ENCODE assay signal across 8 cellular contexts in genomic region chr1:244047739-244048565, GRCh38. TPM values are rescaled to one million over a fixed set of nuclear protein-coding genes. Genes with fewer than 3 reads are reported as not detected.
DNase-seq lines count a peak whose midpoint lies in the region; ATAC-seq and TF ChIP-seq lines count a peak whose summit lies in the region.

No MANE protein-coding gene starts in this region.

- TF ChIP-seq POLR2A in ovary (IDR thresholded peaks at IDR 0.05) (peak; percentile 95), thyroid gland (IDR thresholded peaks at IDR 0.05) (peak; percentile 88 to 98)

- H3K9me3 ChIP-seq in ovary (no peaks in the 10 kb centered on the region), thyroid gland (no peaks in the 10 kb centered on the region)

- ATAC-seq in HG02678 (IDR thresholded peaks at IDR 0.05; ENCODE audit: unreplicated experiment) (peak; percentile 73), Right ventricle myocardium inferior (peak; percentile 98)
- ATAC-seq in activated naive CD8-positive, alpha-beta T cell treated with anti-CD3 and anti-CD28 coated beads, Interleukin-2, amount 10 ng/mL, durations not matched to agents 7 days and 5 days (ENCODE audit: low read depth), result peak; percentile 90

- H3K4me3 Mint-ChIP-seq in activated naive CD8-positive, alpha-beta T cell treated with anti-CD3 and anti-CD28 coated beads, Interleukin-2, amount 10 ng/mL, durations not matched to agents 7 days and 5 days, result peak overlapping the region; percentile 94

- H3K27me3 ChIP-seq in ovary (no peaks in the 10 kb centered on the region), thyroid gland (no peaks in the 10 kb centered on the region)

- H3K9me3 Mint-ChIP-seq in activated naive CD8-positive, alpha-beta T cell treated with anti-CD3 and anti-CD28 coated beads, Interleukin-2, amount 10 ng/mL, durations not matched to agents 7 days and 5 days, result no peaks in the 10 kb centered on the region

- WGBS in ovary, 3 donors, result 0% methylated on average over 58 to 81 of the region's 81 CpGs
- WGBS in thyroid gland, 2 donors, result 0% methylated on average over 33 of the region's 81 CpGs; no CpG with 5 or more reads in 1 of the 2 donors

- H3K4me1 Mint-ChIP-seq in activated naive CD8-positive, alpha-beta T cell treated with anti-CD3 and anti-CD28 coated beads, Interleukin-2, amount 10 ng/mL, durations not matched to agents 7 days and 5 days, result peaks cover 32% of the 10 kb centered on the region

- H3K4me1 ChIP-seq in ovary (ENCODE audit: insufficient read depth) (no peaks in the 10 kb centered on the region), thyroid gland (peaks cover 6 to 13% of the 10 kb centered on the region in 2 donors)

- peak overlapping the region; percentile 92 for H3K4me3 ChIP-seq in GM12864 (ENCODE audit: low read depth, low read length)
- peak overlapping the region; percentile 94 for H3K4me3 ChIP-seq in ovary
- H3K4me3 ChIP-seq in thyroid gland (replicated peaks in 1 of 3), result peak overlapping the region; percentile 41 to 83 (median 82)

- no peak for TF ChIP-seq EP300 in ovary (IDR thresholded peaks at IDR 0.05)

- H3K36me3 Mint-ChIP-seq in activated naive CD8-positive, alpha-beta T cell treated with anti-CD3 and anti-CD28 coated beads, Interleukin-2, amount 10 ng/mL, durations not matched to agents 7 days and 5 days, result peaks cover 2% of the 10 kb centered on the region

- intact Hi-C loops in Right ventricle myocardium inferior (cut with DNase I), result loop anchor here (1.0 to 5.0 kb wide), 4 partner anchors 197 to 793 kb away; partner anchors contain the start of genes ADSS2 and CEP170
- intact Hi-C loops in ovary (cut with DNase I), result loop anchor here in 2 of 4 donors (5.0 kb wide), 2 partner anchors 196 to 201 kb away; partner anchors contain the start of gene AKT3 (in 1 of the 2)
- intact Hi-C loops in thyroid gland (cut with DNase I), result no loop called here

- TF ChIP-seq CTCF in GM12864 (IDR thresholded peaks at IDR 0.05; ENCODE audit: low read depth, low read length, missing control alignments) (no peak), ovary (IDR thresholded peaks at IDR 0.05) (peak in 2 of 3 donors; percentile 11 to 20), thyroid gland (IDR thresholded peaks at IDR 0.05) (no peak)

- H3K27ac Mint-ChIP-seq in activated naive CD8-positive, alpha-beta T cell treated with anti-CD3 and anti-CD28 coated beads, Interleukin-2, amount 10 ng/mL, durations not matched to agents 7 days and 5 days, result peak overlapping the region; percentile 100

- peak overlapping the region; percentile 91 to 92 for H3K27ac ChIP-seq in ovary
- peak overlapping the region; percentile 95 to 100 (median 99) for H3K27ac ChIP-seq in thyroid gland

- H3K36me3 ChIP-seq in ovary, result no peaks in the 10 kb centered on the region
- no peaks in the 10 kb centered on the region for H3K36me3 ChIP-seq in thyroid gland

- H3K27me3 Mint-ChIP-seq in activated naive CD8-positive, alpha-beta T cell treated with anti-CD3 and anti-CD28 coated beads, Interleukin-2, amount 10 ng/mL, durations not matched to agents 7 days and 5 days, result peaks cover 3% of the 10 kb centered on the region

- POLR2A ChIA-PET in activated naive CD8-positive, alpha-beta T cell treated with anti-CD3 and anti-CD28 coated beads, Interleukin-2, amount 10 ng/mL, durations not matched to agents 7 days and 5 days (lab: Charles Lee), result interaction anchor here (0.9 to 3.8 kb wide), 9 partner anchors 11 to 793 kb away, joined by 3 to 14 read pairs (median 4); partner anchors contain the start of genes AKT3, CEP170 and SDCCAG8

- DNase-seq in GM12864 (ENCODE audit: low read depth) (peak; percentile 95), NCI-H1105 treated with DMSO at 0.1 percent for 48 hours (lab: John Stamatoyannopoulos, UW) (peak; percentile 90), SKM-1 treated with dmso at 0.1 percent for 144 hours (lab: John Stamatoyannopoulos, UW; ENCODE audit: unreplicated experiment) (peak; percentile 100), Right ventricle myocardium inferior (ENCODE audit: missing footprints) (peak; percentile 99), ovary (peak; percentile 98 to 99 (median 99)), thyroid gland (peak; percentile 100)
- DNase-seq in activated naive CD8-positive, alpha-beta T cell treated with anti-CD3 and anti-CD28 coated beads, Interleukin-2, amount 10 ng/mL, durations not matched to agents 7 days and 5 days, result peak; percentile 90

RNA-seq across cellular contexts. Expression of gene ZBTB18, which starts 3.1 kb away (rescaled TPM):
- total RNA-seq in activated naive CD8-positive, alpha-beta T cell treated with anti-CD3 and anti-CD28 coated beads, Interleukin-2, amount 10 ng/mL, durations not matched to agents 7 days and 5 days, result 10 to 100 TPM; 24.7 to 26.5 TPM
- total RNA-seq in Right ventricle myocardium inferior (31.0 TPM), ovary (10 to 100 TPM in 5 of 7 donors, 1 to 10 TPM in 2; 8.6 to 14.0 (median 10.8) TPM), thyroid gland (10 to 100 TPM; 15.5 to 20.6 (median 18.3) TPM)
- polyA plus RNA-seq in ovary, result 1 to 10 TPM; 6.7 to 7.2 TPM

Comparison
In these comparisons a context has a peak if more than half of its experiments do, and no peak if none do; other contexts are left out.
1. Peak in every context shown above with its lines: DNase-seq, ATAC-seq, H3K4me3 ChIP-seq and H3K27ac ChIP-seq.
2. CTCF ChIP-seq: peak in ovary (2 of 3); none in GM12864 (single experiment) and thyroid gland (0 of 6).